ENCODE assay signal across 11 cellular contexts in genomic region chr5:143200781-143201398, GRCh38.
DNase-seq lines count a peak whose midpoint lies in the region; ATAC-seq, FAIRE-seq and TF ChIP-seq lines count a peak whose summit lies in the region.
"Had no signal": no experiment of that assay in that cellular context is flagged by ENCODE, and none has a peak within 500 bp of the region (broad histone marks: within the 10 kb centered on the region; RNA-seq: fewer than 3 reads in every experiment).

No MANE protein-coding gene starts in this region.

- peak; percentile 29 for TF ChIP-seq CTCF in foreskin keratinocyte (conservative IDR thresholded peaks at IDR 0.05)

- no peaks in the 10 kb centered on the region for H3K27me3 Mint-ChIP-seq in activated T-cell treated with anti-CD3 and anti-CD28 coated beads, Interleukin-2, amount 50 U/mL, for 72 hours (ENCODE audit: low read depth)
- no peaks in the 10 kb centered on the region for H3K27me3 Mint-ChIP-seq in activated T-cell treated with anti-CD3 and anti-CD28 coated beads, Interleukin-2, amount 50 U/mL, for 24 hours

- H3K27ac ChIP-seq in foreskin keratinocyte, result peak overlapping the region; percentile 51
- H3K27ac ChIP-seq: C4-2B, esophagus squamous epithelium had no signal

- peaks cover 44% of the 10 kb centered on the region for H3K4me1 ChIP-seq in foreskin keratinocyte

- no peak overlapping the region for H3K4me3 Mint-ChIP-seq in activated T-cell treated with anti-CD3 and anti-CD28 coated beads, Interleukin-2, amount 50 U/mL, for 72 hours
- H3K4me3 Mint-ChIP-seq in activated T-cell treated with anti-CD3 and anti-CD28 coated beads, Interleukin-2, amount 50 U/mL, for 24 hours, result no peak overlapping the region

- FAIRE-seq in urothelium cell line (lab: Jason Lieb, UNC), result no peak

- no peaks in the 10 kb centered on the region for H3K27me3 ChIP-seq in foreskin keratinocyte
- H3K27me3 ChIP-seq: esophagus squamous epithelium had no signal

- H3K4me1 Mint-ChIP-seq in activated T-cell treated with anti-CD3 and anti-CD28 coated beads, Interleukin-2, amount 50 U/mL, for 72 hours (ENCODE audit: low read depth), result peaks cover 22% of the 10 kb centered on the region
- H3K4me1 Mint-ChIP-seq in activated T-cell treated with anti-CD3 and anti-CD28 coated beads, Interleukin-2, amount 50 U/mL, for 24 hours (ENCODE audit: low read depth), result peaks cover 21% of the 10 kb centered on the region

- H3K9me3 Mint-ChIP-seq in activated T-cell treated with anti-CD3 and anti-CD28 coated beads, Interleukin-2, amount 50 U/mL, for 72 hours, result peaks cover 6 to 7% of the 10 kb centered on the region in 2 donors
- H3K9me3 Mint-ChIP-seq in activated T-cell treated with anti-CD3 and anti-CD28 coated beads, Interleukin-2, amount 50 U/mL, for 24 hours, result no peaks in the 10 kb centered on the region

- peak; percentile 32 to 43 for ATAC-seq in activated T-cell treated with anti-CD3 and anti-CD28 coated beads, Interleukin-2, amount 50 U/mL, for 72 hours (replicated peaks in 1 of 2)
- ATAC-seq in foreskin keratinocyte (peak; percentile 92), GM21447 (IDR thresholded peaks at IDR 0.05; ENCODE audit: unreplicated experiment) (no peak)

- DNase-seq in activated T-cell treated with anti-CD3 and anti-CD28 coated beads, Interleukin-2, amount 50 U/mL, for 72 hours, result no peak
- DNase-seq in activated T-cell treated with anti-CD3 and anti-CD28 coated beads, Interleukin-2, amount 50 U/mL, for 24 hours, result no peak
- DNase-seq in RPMI7951 (ENCODE audit: low read depth) (peak; percentile 93), foreskin keratinocyte (peak; percentile 88 to 94), urothelium cell line (ENCODE audit: low spot score) (peak; percentile 24), amygdala (lab: John Stamatoyannopoulos, UW) (no peak)
- no peak for DNase-seq in activated CD4-positive, alpha-beta T cell treated with anti-CD3 and anti-CD28 coated beads for 1 hour
- DNase-seq: esophagus squamous epithelium, NCI-H1436 had no signal

- H3K27ac Mint-ChIP-seq in activated T-cell treated with anti-CD3 and anti-CD28 coated beads, Interleukin-2, amount 50 U/mL, for 72 hours, result no peak overlapping the region
- H3K27ac Mint-ChIP-seq in activated T-cell treated with anti-CD3 and anti-CD28 coated beads, Interleukin-2, amount 50 U/mL, for 24 hours, result no peak overlapping the region

- H3K36me3 Mint-ChIP-seq in activated T-cell treated with anti-CD3 and anti-CD28 coated beads, Interleukin-2, amount 50 U/mL, for 72 hours (ENCODE audit: insufficient read depth in 2 of 2), result peaks cover 3 to 19% of the 10 kb centered on the region in 2 donors
- H3K36me3 Mint-ChIP-seq in activated T-cell treated with anti-CD3 and anti-CD28 coated beads, Interleukin-2, amount 50 U/mL, for 24 hours (ENCODE audit: low read depth), result peaks cover 14% of the 10 kb centered on the region

Comparison
In these comparisons a context has a peak if more than half of its experiments do, and no peak if none do; other contexts are left out.
1. DNase-seq: peak in RPMI7951 (single experiment), foreskin keratinocyte (2 of 2) and urothelium cell line (single experiment); none in activated T-cell treated with anti-CD3 and anti-CD28 coated beads, Interleukin-2, amount 50 U/mL, for 72 hours (0 of 2), activated T-cell treated with anti-CD3 and anti-CD28 coated beads, Interleukin-2, amount 50 U/mL, for 24 hours (single experiment), activated CD4-positive, alpha-beta T cell treated with anti-CD3 and anti-CD28 coated beads for 1 hour (single experiment) and amygdala (0 of 56).